Comparison of ENCODE assay signal across 9 cellular contexts in the genomic region with DNA sequence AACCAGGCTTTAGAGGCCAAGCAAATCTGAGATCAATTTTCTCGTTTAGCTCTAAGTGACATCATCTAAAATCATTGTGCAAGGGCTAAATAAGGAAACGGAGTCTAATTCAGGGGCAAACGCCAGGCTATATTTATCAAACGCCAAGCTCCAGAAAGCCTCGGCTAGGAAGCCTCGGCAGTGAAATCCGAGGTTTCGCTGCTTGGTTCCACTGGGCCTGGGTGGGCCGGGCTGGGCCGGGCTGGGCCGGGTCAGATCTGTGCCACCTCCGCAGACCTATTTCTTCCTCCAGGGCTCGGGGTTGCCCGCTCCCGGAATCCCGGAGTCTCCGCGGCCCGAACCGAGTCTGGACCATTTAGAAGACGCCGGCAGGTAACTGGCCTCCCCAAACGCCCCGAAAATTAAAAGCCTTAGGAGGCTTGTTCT. TPM values are rescaled to one million over a fixed set of nuclear protein-coding genes. Genes with fewer than 3 reads are reported as not detected.
A peak's percentile ranks its signal among the peaks of the same experiment; 100 is the strongest.
DNase-seq lines count a peak whose midpoint lies in the region; ATAC-seq and TF ChIP-seq lines count a peak whose summit lies in the region.
"Had no signal": no experiment of that assay in that cellular context is flagged by ENCODE, and none has a peak within 500 bp of the region (broad histone marks: within the 10 kb centered on the region; RNA-seq: fewer than 3 reads in every experiment).

No MANE protein-coding gene starts in this region.

- H4K91ac ChIP-seq in neuronal stem cell (ENCODE audit: low read depth, low read length, poor library complexity) = no peak overlapping the region

- H3K27me3 ChIP-seq in neuronal stem cell (ENCODE audit: control insufficient read depth in 3 of 3, insufficient read depth in 3 of 3, low read depth in 1 of 3, low read length in 3 of 3) (peaks cover 0 to 100% (median 0%) of the 10 kb centered on the region in 3 experiments), ovary (peaks cover 10% of the 10 kb centered on the region)

- H3K14ac ChIP-seq in neuronal stem cell (ENCODE audit: low read length) = no peak overlapping the region

- H3K79me1 ChIP-seq in neuronal stem cell (ENCODE audit: low read depth, low read length) = peaks cover 3% of the 10 kb centered on the region

- TF ChIP-seq POLR2A in ovary (IDR thresholded peaks at IDR 0.05) = no peak

- H3K23ac ChIP-seq in neuronal stem cell (ENCODE audit: low read depth, low read length, poor library complexity) = no peak overlapping the region

- no peak overlapping the region for H2BK12ac ChIP-seq in neuronal stem cell (ENCODE audit: low read length)

- H3K27ac ChIP-seq in neuronal stem cell (replicated peaks; ENCODE audit: low read length) = peak overlapping the region; percentile 87
- H3K27ac ChIP-seq in ovary = no peak overlapping the region

- peak overlapping the region; percentile 86 for H2AFZ ChIP-seq in neuronal stem cell (ENCODE audit: low read length)

- H2BK15ac ChIP-seq in neuronal stem cell (ENCODE audit: low read length) = peak overlapping the region; percentile 76

- H3K36me3 ChIP-seq in neuronal stem cell (replicated peaks in 1 of 2; ENCODE audit: control insufficient read depth in 2 of 2, insufficient read depth in 2 of 2, low read length in 2 of 2) = peaks cover 0 to 12% of the 10 kb centered on the region in 2 donors
- H3K36me3 ChIP-seq in ovary = no peaks in the 10 kb centered on the region

- no peak for TF ChIP-seq EP300 in ovary (IDR thresholded peaks at IDR 0.05)

- intact Hi-C loops in ovary (cut with DNase I) = no loop called here

- peak overlapping the region; percentile 99 for H2BK5ac ChIP-seq in neuronal stem cell (ENCODE audit: low read length)

- H3K4me1 ChIP-seq in neuronal stem cell (ENCODE audit: control insufficient read depth in 2 of 2, insufficient read depth in 1 of 2, low read depth in 1 of 2, low read length in 2 of 2) (peaks cover 0 to 26% of the 10 kb centered on the region in 2 donors), ovary (ENCODE audit: insufficient read depth) (peaks cover 6% of the 10 kb centered on the region)

- ATAC-seq in HG02759 (IDR thresholded peaks at IDR 0.05; ENCODE audit: unreplicated experiment) = no peak

- no CpG with 5 or more reads among the region's 24 CpGs for WGBS in neuronal stem cell (ENCODE audit: extremely low coverage in 2 of 2, insufficient read length in 2 of 2, insufficient replicate concordance in 1 of 2), 2 donors
- 1 to 4% (median 3%) methylated on average over 24 of the region's 24 CpGs for WGBS in ovary, 3 donors

- H3K4ac ChIP-seq in neuronal stem cell (ENCODE audit: low read length) = no peak overlapping the region

- H3K9ac ChIP-seq in neuronal stem cell (ENCODE audit: low read depth, low read length, poor library complexity) = no peak overlapping the region

- H2AK5ac ChIP-seq in neuronal stem cell (ENCODE audit: low read depth, low read length) = peak overlapping the region; percentile 54

- DNase-seq in AG20443 (ENCODE audit: low spot score) (peak; percentile 31), NCI-H2029 treated with DMSO at 0.1 percent for 48 hours (lab: John Stamatoyannopoulos, UW) (peak; percentile 53), fibroblast of peridontal ligament (ENCODE audit: extremely low read depth) (peak; percentile 64), neuronal stem cell (ENCODE audit: low spot score) (no peak), NOMO-1 treated with DMSO at 0.1 percent for 48 hours (lab: John Stamatoyannopoulos, UW; ENCODE audit: unreplicated experiment) (no peak), ovary (no peak), NOMO-1 (lab: John Stamatoyannopoulos, UW; ENCODE audit: unreplicated experiment in 2 of 2) (no peak)

- H2BK120ac ChIP-seq in neuronal stem cell (ENCODE audit: low read depth, low read length) = peak overlapping the region; percentile 29

- peak overlapping the region; percentile 93 for H3K18ac ChIP-seq in neuronal stem cell (ENCODE audit: low read length)

- peaks cover 0 to 9% of the 10 kb centered on the region in 2 donors for H3K9me3 ChIP-seq in neuronal stem cell (replicated peaks in 1 of 2; ENCODE audit: control insufficient read depth in 2 of 2, insufficient read depth in 1 of 2, low read depth in 1 of 2, low read length in 2 of 2)
- no peaks in the 10 kb centered on the region for H3K9me3 ChIP-seq in ovary

- peak overlapping the region; percentile 95 for H3K4me2 ChIP-seq in neuronal stem cell (ENCODE audit: insufficient read depth, low read length, poor library complexity, severe bottlenecking)

- peak overlapping the region; percentile 8 to 94 for H3K4me3 ChIP-seq in neuronal stem cell (ENCODE audit: low read length in 2 of 2)
- H3K4me3 ChIP-seq in ovary = no peak overlapping the region

- TF ChIP-seq CTCF in ovary (IDR thresholded peaks at IDR 0.05) = no peak

- no peak overlapping the region for H4K8ac ChIP-seq in neuronal stem cell (ENCODE audit: low read depth, low read length)

RNA-seq across cellular contexts. Expression of gene FEZF1, which starts 0.5 kb away (rescaled TPM):
- polyA plus RNA-seq in neuronal stem cell (2013, experiment 1 of 2) = 186 TPM
- 185 TPM for polyA plus RNA-seq in neuronal stem cell (2013, experiment 2 of 2)
- total RNA-seq in ovary = not detected
- polyA plus RNA-seq in ovary = not detected
- total RNA-seq: pulmonary artery endothelial cell had no signal

Comparison
In these comparisons a context has a peak if more than half of its experiments do, and no peak if none do; other contexts are left out.
1. DNase-seq: peak in AG20443 (single experiment), NCI-H2029 treated with DMSO at 0.1 percent for 48 hours (single experiment) and fibroblast of peridontal ligament (single experiment); none in neuronal stem cell (single experiment), NOMO-1 treated with DMSO at 0.1 percent for 48 hours (single experiment), ovary (0 of 5) and NOMO-1 (0 of 2).